In genomic region chr11:46678741-46679130, GRCh38 we compare ENCODE assay signal across 1 cellular context.
TF ChIP-seq lines count a peak whose summit lies in the region.

No MANE protein-coding gene starts in this region.

TF ChIP-seq in H1, 55 proteins besides CTCF, POLR2A, EP300 and RAD21:
- no peak for TF ChIP-seq TEAD4 (IDR thresholded peaks at IDR 0.05; ENCODE audit: low read depth, low read length)
TF ChIP-seq in H1: peak in this region for 0.
